8 cellular contexts compared by ENCODE assay signal in the genomic region with DNA sequence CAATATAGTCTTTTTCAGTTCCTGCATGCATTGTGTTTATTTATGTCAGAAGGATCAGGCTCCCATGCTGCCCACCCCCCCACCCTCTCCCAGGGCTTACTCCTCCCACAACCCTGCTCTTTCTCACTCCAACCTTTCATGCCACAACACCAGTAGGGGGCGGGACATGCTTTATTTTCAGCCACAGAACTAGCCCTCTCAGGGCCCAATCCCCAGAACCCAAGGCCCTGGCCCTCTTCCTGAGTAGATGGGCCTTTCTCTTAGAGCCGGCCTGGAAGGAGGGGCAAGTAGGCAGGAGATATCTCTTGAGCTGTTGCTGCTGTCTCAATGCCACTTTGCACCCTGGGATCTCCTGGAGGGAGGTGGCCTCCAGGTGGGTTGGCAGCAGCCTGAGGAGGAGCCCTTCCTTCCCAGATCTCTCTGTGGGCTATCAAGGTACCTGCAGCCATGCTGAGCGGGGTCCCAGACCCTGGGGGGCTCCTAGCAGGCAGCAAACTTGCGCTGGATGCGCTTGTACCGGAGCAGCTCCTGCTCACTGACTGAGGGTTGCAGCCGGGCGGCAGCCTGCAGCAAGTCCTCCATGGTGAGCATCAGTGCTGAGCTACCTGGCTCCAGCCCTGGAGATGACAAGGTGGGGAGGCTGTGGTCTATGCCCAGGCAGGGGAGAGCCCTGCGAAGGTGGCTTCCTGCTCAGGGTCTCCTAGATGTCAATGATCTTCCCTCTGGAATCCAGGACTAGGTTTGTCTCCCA. TPM values are rescaled to one million over a fixed set of nuclear protein-coding genes. Genes with fewer than 3 reads are reported as not detected.
DNase-seq lines count a peak whose midpoint lies in the region; ATAC-seq, FAIRE-seq and TF ChIP-seq lines count a peak whose summit lies in the region.

No MANE protein-coding gene starts in this region.

- no peak overlapping the region for H3K4me3 ChIP-seq in PC-9

- H3K9me3 ChIP-seq in PC-9 (ENCODE audit: insufficient read depth, low read depth), result no peaks in the 10 kb centered on the region

- peaks cover 9% of the 10 kb centered on the region; the same call in 1 of the 2 replicates for H3F3A ChIP-seq in PC-9 (ENCODE audit: insufficient read depth, low read depth)

- H3K9me2 ChIP-seq in PC-9 (ENCODE audit: insufficient read depth), result no peaks in the 10 kb centered on the region

- peak; percentile 58 to 69 for DNase-seq in AML-193 (lab: John Stamatoyannopoulos, UW)
- no peak for DNase-seq in GM13977 (ENCODE audit: low spot score)
- DNase-seq in PC-9, result peak in 1 of 2 experiments; percentile 25
- DNase-seq in dermis blood vessel endothelial cell, result peak; percentile 65
- no peak for DNase-seq in stimulated activated effector memory CD8-positive, alpha-beta T cell treated with anti-CD3 and anti-CD28 coated beads, Interleukin-12 subunit alpha, Interleukin-12 subunit beta, amount 100 ng/mL, for 72 hours (ENCODE audit: low spot score in 2 of 2)
- no peak for DNase-seq in NCI-H774 (lab: John Stamatoyannopoulos, UW)
- DNase-seq in frontal cortex (ENCODE audit: low spot score in 2 of 2), result no peak

- H3K4me3 Mint-ChIP-seq in stimulated activated effector memory CD8-positive, alpha-beta T cell treated with anti-CD3 and anti-CD28 coated beads, Interleukin-12 subunit alpha, Interleukin-12 subunit beta, amount 100 ng/mL, for 72 hours, result no peak overlapping the region

- intact Hi-C loops in PC-9 (cut with micrococcal nuclease; ENCODE audit: unreplicated experiment), result no loop called here

- CTCF ChIA-PET in PC-9 (lab: Charles Lee), result interaction anchor here (0.6 kb wide), 1 partner anchor 19 kb away, joined by 4 read pairs; no protein-coding TSS in a partner anchor

- H3K4me1 ChIP-seq in PC-9 (replicated peaks; ENCODE audit: insufficient read depth), result peaks cover 11% of the 10 kb centered on the region

- H3K9me3 Mint-ChIP-seq in stimulated activated effector memory CD8-positive, alpha-beta T cell treated with anti-CD3 and anti-CD28 coated beads, Interleukin-12 subunit alpha, Interleukin-12 subunit beta, amount 100 ng/mL, for 72 hours, result no peaks in the 10 kb centered on the region

- ATAC-seq in stimulated activated effector memory CD8-positive, alpha-beta T cell treated with anti-CD3 and anti-CD28 coated beads, Interleukin-12 subunit alpha, Interleukin-12 subunit beta, amount 100 ng/mL, for 72 hours, result peak; percentile 55
- no peak for ATAC-seq in HG03521 (IDR thresholded peaks at IDR 0.05; ENCODE audit: unreplicated experiment)

- no peaks in the 10 kb centered on the region for H3K27me3 ChIP-seq in PC-9 (ENCODE audit: insufficient read depth, low read depth)

- FAIRE-seq in frontal cortex (lab: Jason Lieb, UNC), result no peak

- H2AFZ ChIP-seq in PC-9, result no peak overlapping the region

- no peaks in the 10 kb centered on the region; the same call in 1 of the 2 replicates for H3K36me3 ChIP-seq in PC-9 (ENCODE audit: low read depth)

- H3K36me3 Mint-ChIP-seq in stimulated activated effector memory CD8-positive, alpha-beta T cell treated with anti-CD3 and anti-CD28 coated beads, Interleukin-12 subunit alpha, Interleukin-12 subunit beta, amount 100 ng/mL, for 72 hours, result peaks cover 37% of the 10 kb centered on the region

- in situ Hi-C loops in GM13977 (cut with MboI; ENCODE audit: low pct_unique_long_range_greater_than_20kb, low sequenced_read_pairs, unreplicated experiment), result no loop called here

- H4K20me1 ChIP-seq in PC-9 (ENCODE audit: insufficient read depth), result no peaks in the 10 kb centered on the region

- BruUV-seq in PC-9 (replicated peaks; lab: Mats Ljungman, UMichigan), result no TSS peak

- H3K4me1 Mint-ChIP-seq in stimulated activated effector memory CD8-positive, alpha-beta T cell treated with anti-CD3 and anti-CD28 coated beads, Interleukin-12 subunit alpha, Interleukin-12 subunit beta, amount 100 ng/mL, for 72 hours, result peaks cover 16% of the 10 kb centered on the region

- no peak overlapping the region for H3K27ac ChIP-seq in PC-9

- H3K4me2 ChIP-seq in PC-9, result no peak overlapping the region

- H3K27ac Mint-ChIP-seq in stimulated activated effector memory CD8-positive, alpha-beta T cell treated with anti-CD3 and anti-CD28 coated beads, Interleukin-12 subunit alpha, Interleukin-12 subunit beta, amount 100 ng/mL, for 72 hours, result peak overlapping the region; percentile 76

- POLR2A ChIA-PET in PC-9 (lab: Charles Lee; ENCODE audit: unreplicated experiment), result no interaction called here

- TF ChIP-seq CTCF in GM13977 (IDR thresholded peaks at IDR 0.05; ENCODE audit: extremely low read depth, insufficient read depth, missing control alignments), result peak; percentile 37
- TF ChIP-seq CTCF in PC-9 (conservative IDR thresholded peaks at IDR 0.05), result peak; percentile 49

- no peaks in the 10 kb centered on the region for H3K79me2 ChIP-seq in PC-9 (ENCODE audit: low read depth)

RNA-seq across cellular contexts. Expression of a gene that starts 3.5 kb away (rescaled TPM):
- 0.57 TPM in 1 of 2 replicates, not detected in the other for total RNA-seq in PC-9 (2021)
- 0.23 TPM in 1 of 2 replicates, not detected in the other for total RNA-seq in dermis blood vessel endothelial cell
- total RNA-seq in frontal cortex, result not detected

RNA-seq across cellular contexts. Expression of a gene that starts 15.0 kb away (rescaled TPM):
- total RNA-seq in PC-9 (2021) (25.9 and 31.3 TPM in 2 replicates), dermis blood vessel endothelial cell (19.1 and 45.8 TPM in 2 replicates), frontal cortex (25.3 TPM)

RNA-seq across cellular contexts. Expression of a gene that starts 20.3 kb away (rescaled TPM):
- total RNA-seq in PC-9 (2021) (42.9 and 53.7 TPM in 2 replicates), dermis blood vessel endothelial cell (37.3 and 45.6 TPM in 2 replicates), frontal cortex (37.5 TPM)

RNA-seq across cellular contexts. Expression of a gene that starts 34.8 kb away (rescaled TPM):
- total RNA-seq in PC-9 (2021), result 47.7 and 54.8 TPM in 2 replicates
- total RNA-seq in dermis blood vessel endothelial cell, result 36.1 and 43.4 TPM in 2 replicates
- 14.7 TPM for total RNA-seq in frontal cortex

RNA-seq across cellular contexts. Expression of a gene that starts 48.2 kb away (rescaled TPM):
- not detected in 2 replicates for total RNA-seq in PC-9 (2021)
- not detected in 2 replicates for total RNA-seq in dermis blood vessel endothelial cell
- total RNA-seq in frontal cortex, result not detected

Comparison
In these comparisons a context has a peak if more than half of its experiments do, and no peak if none do; other contexts are left out.
1. DNase-seq: peak in AML-193 (2 of 2) and dermis blood vessel endothelial cell (single experiment); none in GM13977 (single experiment), stimulated activated effector memory CD8-positive, alpha-beta T cell treated with anti-CD3 and anti-CD28 coated beads, Interleukin-12 subunit alpha, Interleukin-12 subunit beta, amount 100 ng/mL, for 72 hours (0 of 2), NCI-H774 (single experiment) and frontal cortex (0 of 2).